Comparison of ENCODE assay signal across 8 cellular contexts in genomic region chr5:32531885-32532520, GRCh38. TPM values are rescaled to one million over a fixed set of nuclear protein-coding genes. Genes with fewer than 3 reads are reported as not detected.
A peak's percentile ranks its signal among the peaks of the same experiment; 100 is the strongest.
DNase-seq lines count a peak whose midpoint lies in the region; ATAC-seq, FAIRE-seq and TF ChIP-seq lines count a peak whose summit lies in the region.

No MANE protein-coding gene starts in this region.

- TF ChIP-seq CTCF in GM06990 (IDR thresholded peaks at IDR 0.05; ENCODE audit: insufficient read depth, low read length, poor library complexity, severe bottlenecking) (no peak), activated B cell treated with CpG ODN at 0.5 μM for 24 hours (IDR thresholded peaks at IDR 0.05) (no peak)

- POLR2A ChIA-PET in activated B cell treated with CpG ODN at 0.5 μM for 24 hours (lab: Charles Lee) = interaction anchor here (1.0 to 2.3 kb wide), 7 partner anchors 11 to 58 kb away, joined by 3 to 44 read pairs (median 6); partner anchors contain the start of gene SUB1

- no peaks in the 10 kb centered on the region for H3K27me3 Mint-ChIP-seq in activated B cell treated with CpG ODN at 0.5 μM for 24 hours
- no peaks in the 10 kb centered on the region for H3K27me3 Mint-ChIP-seq in effector memory CD8-positive, alpha-beta T cell

- H3K27me3 ChIP-seq in GM06990 (replicated peaks; ENCODE audit: control insufficient read depth, insufficient read depth, low read length) = no peaks in the 10 kb centered on the region

- H3K27ac Mint-ChIP-seq in activated B cell treated with CpG ODN at 0.5 μM for 24 hours = peak overlapping the region; percentile 77
- H3K27ac Mint-ChIP-seq in effector memory CD8-positive, alpha-beta T cell = peak overlapping the region; percentile 94 to 96

- peaks cover 43% of the 10 kb centered on the region for H3K4me1 Mint-ChIP-seq in activated B cell treated with CpG ODN at 0.5 μM for 24 hours
- peaks cover 25 to 33% of the 10 kb centered on the region in 2 donors for H3K4me1 Mint-ChIP-seq in effector memory CD8-positive, alpha-beta T cell (ENCODE audit: low read depth in 2 of 2)

- intact Hi-C loops in activated B cell treated with CpG ODN at 0.5 μM for 24 hours (cut with micrococcal nuclease) (loop anchor here (1.0 to 5.0 kb wide), 2 partner anchors 53 to 85 kb away; partner anchors contain the start of gene SUB1), sciatic nerve (cut with DNase I) (no loop called here)

- H3K36me3 Mint-ChIP-seq in activated B cell treated with CpG ODN at 0.5 μM for 24 hours (ENCODE audit: low read depth) = no peaks in the 10 kb centered on the region
- H3K36me3 Mint-ChIP-seq in effector memory CD8-positive, alpha-beta T cell (ENCODE audit: insufficient read depth) = peaks cover 17% of the 10 kb centered on the region

- peak overlapping the region; percentile 80 for H3K4me3 Mint-ChIP-seq in activated B cell treated with CpG ODN at 0.5 μM for 24 hours
- H3K4me3 Mint-ChIP-seq in effector memory CD8-positive, alpha-beta T cell = peak overlapping the region; percentile 87 to 91

- peak; percentile 62 for ATAC-seq in GM21526 (IDR thresholded peaks at IDR 0.05; ENCODE audit: low FRiP score, unreplicated experiment)
- peak; percentile 73 for ATAC-seq in activated B cell treated with CpG ODN at 0.5 μM for 24 hours (ENCODE audit: low read depth)
- peak; percentile 77 for ATAC-seq in effector memory CD8-positive, alpha-beta T cell (replicated peaks)
- peak; percentile 51 for ATAC-seq in sciatic nerve

- peak overlapping the region; percentile 65 for H3K4me3 ChIP-seq in GM06990 (replicated peaks; ENCODE audit: low read depth, low read length)

- no peaks in the 10 kb centered on the region for H3K9me3 Mint-ChIP-seq in activated B cell treated with CpG ODN at 0.5 μM for 24 hours
- H3K9me3 Mint-ChIP-seq in effector memory CD8-positive, alpha-beta T cell = no peaks in the 10 kb centered on the region

- no peak for FAIRE-seq in HTR-8/SVneo (lab: Jason Lieb, UNC)

- no peaks in the 10 kb centered on the region; the same call in 1 of the 2 replicates for H3K36me3 ChIP-seq in GM06990 (ENCODE audit: control insufficient read depth, insufficient read depth, low read length)

- CTCF ChIA-PET in activated B cell treated with CpG ODN at 0.5 μM for 24 hours (lab: Charles Lee) = interaction anchor here (1.0 to 1.6 kb wide), 2 partner anchors 56 to 58 kb away, joined by 3 to 22 read pairs; no protein-coding TSS in a partner anchor

- peak; percentile 41 for DNase-seq in GM06990 (ENCODE audit: extremely low read depth, insufficient read length)
- DNase-seq in HTR-8/SVneo (ENCODE audit: insufficient read length, low spot score) = peak; percentile 57
- no peak for DNase-seq in activated B cell treated with CpG ODN at 0.5 μM for 24 hours
- peak; percentile 35 to 50 (median 39) for DNase-seq in effector memory CD8-positive, alpha-beta T cell
- DNase-seq in sciatic nerve (ENCODE audit: low spot score) = no peak
- DNase-seq in D341Med (ENCODE audit: low spot score) = no peak
- no peak for DNase-seq in cortex of kidney (lab: John Stamatoyannopoulos, UW)

RNA-seq across cellular contexts. Expression of gene SUB1, which starts 53.4 kb away (rescaled TPM):
- total RNA-seq in activated B cell treated with CpG ODN at 0.5 μM for 24 hours (213 and 237 TPM in 2 replicates), sciatic nerve (147 TPM)

Comparison
In these comparisons a context has a peak if more than half of its experiments do, and no peak if none do; other contexts are left out.
1. DNase-seq: peak in GM06990 (single experiment), HTR-8/SVneo (single experiment) and effector memory CD8-positive, alpha-beta T cell (3 of 3); none in activated B cell treated with CpG ODN at 0.5 μM for 24 hours (single experiment), sciatic nerve (single experiment), D341Med (single experiment) and cortex of kidney (single experiment).
2. Peak in every context shown above with its lines, with median percentiles within 50 percentile points of each other: ATAC-seq.